8 cellular contexts compared by ENCODE assay signal in genomic region chr4:149999485-150000074, GRCh38.
DNase-seq lines count a peak whose midpoint lies in the region; ATAC-seq lines count a peak whose summit lies in the region.

No MANE protein-coding gene starts in this region.

- H3K9me3 ChIP-seq in Karpas-422 (ENCODE audit: low read length) (no peaks in the 10 kb centered on the region), neuronal stem cell (replicated peaks in 1 of 2; ENCODE audit: control insufficient read depth in 2 of 2, insufficient read depth in 1 of 2, low read depth in 1 of 2, low read length in 2 of 2) (no peaks in the 10 kb centered on the region)

- H3K23ac ChIP-seq in neuronal stem cell (ENCODE audit: low read depth, low read length, poor library complexity): no peak overlapping the region

- no peak overlapping the region for H4K8ac ChIP-seq in neuronal stem cell (ENCODE audit: low read depth, low read length)

- H3K27ac ChIP-seq in Karpas-422 (ENCODE audit: low read length): no peak overlapping the region
- no peak overlapping the region for H3K27ac ChIP-seq in neuronal stem cell (replicated peaks; ENCODE audit: low read length)

- no peak overlapping the region for H2AFZ ChIP-seq in Karpas-422 (ENCODE audit: low read length)
- H2AFZ ChIP-seq in neuronal stem cell (ENCODE audit: low read length): no peak overlapping the region

- H2BK5ac ChIP-seq in neuronal stem cell (ENCODE audit: low read length): no peak overlapping the region

- H3K4me2 ChIP-seq in Karpas-422 (ENCODE audit: low read depth, low read length, poor library complexity, severe bottlenecking) (no peak overlapping the region), neuronal stem cell (ENCODE audit: insufficient read depth, low read length, poor library complexity, severe bottlenecking) (no peak overlapping the region)

- no peak overlapping the region for H2AK5ac ChIP-seq in neuronal stem cell (ENCODE audit: low read depth, low read length)

- DNase-seq in NCI-H2196 (lab: John Stamatoyannopoulos, UW; ENCODE audit: unreplicated experiment): peak; percentile 43
- DNase-seq in NCI-H2196 treated with DMSO at 0.1 percent for 48 hours (lab: John Stamatoyannopoulos, UW; ENCODE audit: unreplicated experiment): no peak
- DNase-seq in Karpas-422: peak; percentile 81
- DNase-seq in SIG-M5 treated with dmso at 0.1 percent for 504 hours (lab: John Stamatoyannopoulos, UW; ENCODE audit: unreplicated experiment): peak; percentile 55
- peak; percentile 90 for DNase-seq in fibroblast of peridontal ligament (ENCODE audit: extremely low read depth)
- peak; percentile 15 for DNase-seq in neuronal stem cell (ENCODE audit: low spot score)

- H3K79me2 ChIP-seq in Karpas-422 (ENCODE audit: low read length): no peaks in the 10 kb centered on the region

- H2BK12ac ChIP-seq in neuronal stem cell (ENCODE audit: low read length): no peak overlapping the region

- no peaks in the 10 kb centered on the region for H4K20me1 ChIP-seq in Karpas-422 (ENCODE audit: insufficient read depth, low read depth, low read length)

- no peak for ATAC-seq in GM21360 (IDR thresholded peaks at IDR 0.05; ENCODE audit: unreplicated experiment)
- no peak for ATAC-seq in HG03108 (IDR thresholded peaks at IDR 0.05; ENCODE audit: unreplicated experiment)

- H3K9me2 ChIP-seq in Karpas-422 (replicated peaks; ENCODE audit: insufficient read depth, low read length): no peaks in the 10 kb centered on the region

- no peak overlapping the region for H3K14ac ChIP-seq in neuronal stem cell (ENCODE audit: low read length)

- no peak overlapping the region for H3K9ac ChIP-seq in Karpas-422 (ENCODE audit: low read length)
- no peak overlapping the region for H3K9ac ChIP-seq in neuronal stem cell (ENCODE audit: low read depth, low read length, poor library complexity)

- no peaks in the 10 kb centered on the region for H3K4me1 ChIP-seq in Karpas-422 (ENCODE audit: low read length)
- H3K4me1 ChIP-seq in neuronal stem cell (ENCODE audit: control insufficient read depth in 2 of 2, insufficient read depth in 1 of 2, low read depth in 1 of 2, low read length in 2 of 2): peaks cover 3 to 12% of the 10 kb centered on the region in 2 donors

- H3K4me3 ChIP-seq in Karpas-422 (ENCODE audit: low read length) (no peak overlapping the region), neuronal stem cell (ENCODE audit: low read length in 2 of 2) (no peak overlapping the region)

- no peaks in the 10 kb centered on the region for H3K27me3 ChIP-seq in Karpas-422 (ENCODE audit: low read length)
- no peaks in the 10 kb centered on the region for H3K27me3 ChIP-seq in neuronal stem cell (ENCODE audit: control insufficient read depth in 3 of 3, insufficient read depth in 3 of 3, low read depth in 1 of 3, low read length in 3 of 3)

- no peak overlapping the region for H4K91ac ChIP-seq in neuronal stem cell (ENCODE audit: low read depth, low read length, poor library complexity)

- no peaks in the 10 kb centered on the region for H3K79me1 ChIP-seq in neuronal stem cell (ENCODE audit: low read depth, low read length)

- H3K36me3 ChIP-seq in Karpas-422 (ENCODE audit: insufficient read depth, low read length) (no peaks in the 10 kb centered on the region), neuronal stem cell (replicated peaks in 1 of 2; ENCODE audit: control insufficient read depth in 2 of 2, insufficient read depth in 2 of 2, low read length in 2 of 2) (no peaks in the 10 kb centered on the region)

- no peak overlapping the region for H2BK15ac ChIP-seq in neuronal stem cell (ENCODE audit: low read length)

- H2BK120ac ChIP-seq in neuronal stem cell (ENCODE audit: low read depth, low read length): no peak overlapping the region

- no peak overlapping the region for H3K4ac ChIP-seq in neuronal stem cell (ENCODE audit: low read length)

- WGBS in neuronal stem cell (ENCODE audit: extremely low coverage in 2 of 2, insufficient read length in 2 of 2, insufficient replicate concordance in 1 of 2), 2 donors: no CpG with 5 or more reads among the region's 3 CpGs

- no peak overlapping the region for H3K18ac ChIP-seq in neuronal stem cell (ENCODE audit: low read length)
